Comparison of ENCODE assay signal across 8 cellular contexts in genomic region chr13:78603240-78603947, GRCh38. TPM values are rescaled to one million over a fixed set of nuclear protein-coding genes. Genes with fewer than 3 reads are reported as not detected.
DNase-seq lines count a peak whose midpoint lies in the region; ATAC-seq and TF ChIP-seq lines count a peak whose summit lies in the region.

Gene POU4F1 (minus strand): TSS chr13:78603552. CDS start chr13:78603326, 226 bp downstream.

- dilution Hi-C loops in mammary epithelial cell (cut with HindIII; ENCODE audit: low sequenced_read_pairs), result no loop called here

- H3K27ac Mint-ChIP-seq in HFFc6 (no peak within 1 kb of the TSS), memory B cell (peak within 1 kb of the TSS; percentile 87)
- H3K27ac Mint-ChIP-seq in stimulated activated memory B cell treated with anti-CD40 and anti-IgM and Interleukin-4, amounts not matched to agents 10 μg/mL and 1 μg/mL and 100 μg/mL, for 72 hours, result peak within 1 kb of the TSS; percentile 80

- in situ Hi-C loops in mammary epithelial cell (cut with MboI; ENCODE audit: low sequenced_read_pairs in 2 of 2), result no loop called here

- DNase-seq in GM12864 (ENCODE audit: low read depth) (peak; percentile 40), HFFc6 (no peak), NB4 (ENCODE audit: low read depth) (peak; percentile 81), T-helper 1 cell (peak in 3 of 5 donors; percentile 48 to 82 (median 50)), mammary epithelial cell (peak; percentile 47), memory B cell (ENCODE audit: low spot score in 2 of 2) (no peak), superior temporal gyrus (ENCODE audit: extremely low spot score) (no peak)

- CTCF ChIA-PET in mammary epithelial cell (lab: Charles Lee; ENCODE audit: low non-redundant PET), result interaction anchor here (0.5 kb wide), 1 partner anchor 9 kb away, joined by 5 read pairs; no protein-coding TSS in a partner anchor

- peaks cover 19% of the 10 kb centered on the region for H3K4me1 Mint-ChIP-seq in HFFc6 (ENCODE audit: low read depth)
- H3K4me1 Mint-ChIP-seq in memory B cell, result peaks cover 27% of the 10 kb centered on the region
- H3K4me1 Mint-ChIP-seq in stimulated activated memory B cell treated with anti-CD40 and anti-IgM and Interleukin-4, amounts not matched to agents 10 μg/mL and 1 μg/mL and 100 μg/mL, for 72 hours, result peaks cover 49% of the 10 kb centered on the region

- no TSS peak for BruUV-seq in mammary epithelial cell (replicated peaks; lab: Mats Ljungman, UMichigan)

- TF ChIP-seq CTCF in GM12864 (IDR thresholded peaks at IDR 0.05; ENCODE audit: low read depth, low read length, missing control alignments) (no peak), HFFc6 (IDR thresholded peaks at IDR 0.05) (no peak), NB4 (IDR thresholded peaks at IDR 0.05; ENCODE audit: low read depth, low read length) (no peak), mammary epithelial cell (conservative IDR thresholded peaks at IDR 0.05 in 1 of 2, IDR thresholded peaks at IDR 0.05 in 1 of 2; ENCODE audit: extremely low read depth in 1 of 2, insufficient read depth in 1 of 2, low read depth in 1 of 2, low read length in 2 of 2) (no peak)

- H4K20me1 ChIP-seq in mammary epithelial cell (ENCODE audit: insufficient read depth, low read length), result peaks cover 4% of the 10 kb centered on the region

- no peak within 1 kb of the TSS for H3K9ac ChIP-seq in mammary epithelial cell (ENCODE audit: insufficient read depth, low read length)

- intact Hi-C loops in mammary epithelial cell (cut with micrococcal nuclease), result no loop called here

- H3K27me3 Mint-ChIP-seq in HFFc6 (ENCODE audit: insufficient read depth), result peaks cover 71% of the 10 kb centered on the region
- peaks cover 51% of the 10 kb centered on the region for H3K27me3 Mint-ChIP-seq in memory B cell
- H3K27me3 Mint-ChIP-seq in stimulated activated memory B cell treated with anti-CD40 and anti-IgM and Interleukin-4, amounts not matched to agents 10 μg/mL and 1 μg/mL and 100 μg/mL, for 72 hours, result peaks cover 96% of the 10 kb centered on the region

- 5% methylated on average over 43 of the region's 80 CpGs for WGBS in mammary epithelial cell (ENCODE audit: low coverage, missing lambda C conversion rate)

- no peaks in the 10 kb centered on the region; the same call in 1 of the 2 replicates for H3K9me3 Mint-ChIP-seq in HFFc6
- no peaks in the 10 kb centered on the region for H3K9me3 Mint-ChIP-seq in memory B cell
- peaks cover 3% of the 10 kb centered on the region for H3K9me3 Mint-ChIP-seq in stimulated activated memory B cell treated with anti-CD40 and anti-IgM and Interleukin-4, amounts not matched to agents 10 μg/mL and 1 μg/mL and 100 μg/mL, for 72 hours

- peak within 1 kb of the TSS; percentile 71 for H2AFZ ChIP-seq in mammary epithelial cell (ENCODE audit: low read depth, low read length)

- peak within 1 kb of the TSS; percentile 74 for H3K4me2 ChIP-seq in mammary epithelial cell (ENCODE audit: insufficient read depth, low read depth, low read length)

- H3K36me3 ChIP-seq in mammary epithelial cell (ENCODE audit: insufficient read depth, low read length), result no peaks in the 10 kb centered on the region

- ATAC-seq in memory B cell (ENCODE audit: low read depth), result peak; percentile 74
- peak; percentile 70 for ATAC-seq in stimulated activated memory B cell treated with anti-CD40 and anti-IgM and Interleukin-4, amounts not matched to agents 10 μg/mL and 1 μg/mL and 100 μg/mL, for 72 hours

- H3K27me3 ChIP-seq in mammary epithelial cell (ENCODE audit: insufficient read depth, low read length), result peaks cover 88% of the 10 kb centered on the region

- H3K9me3 ChIP-seq in mammary epithelial cell (replicated peaks; ENCODE audit: insufficient read depth, low read length), result peaks cover 2% of the 10 kb centered on the region

- H3K27ac ChIP-seq in mammary epithelial cell (ENCODE audit: insufficient read depth, low read depth, low read length), result no peak within 1 kb of the TSS

- H3K36me3 Mint-ChIP-seq in HFFc6 (ENCODE audit: low read depth), result no peaks in the 10 kb centered on the region
- peaks cover 3% of the 10 kb centered on the region for H3K36me3 Mint-ChIP-seq in memory B cell
- no peaks in the 10 kb centered on the region for H3K36me3 Mint-ChIP-seq in stimulated activated memory B cell treated with anti-CD40 and anti-IgM and Interleukin-4, amounts not matched to agents 10 μg/mL and 1 μg/mL and 100 μg/mL, for 72 hours

- H3K4me3 ChIP-seq in GM12864 (ENCODE audit: low read depth, low read length) (peak within 1 kb of the TSS; percentile 49), NB4 (ENCODE audit: low read depth, low read length) (peak within 1 kb of the TSS; percentile 52), mammary epithelial cell (replicated peaks in 1 of 3; ENCODE audit: insufficient read depth in 1 of 3, low read depth in 2 of 3, low read length in 3 of 3) (peak within 1 kb of the TSS in 2 of 3 experiments; percentile 8 to 29)

- TF ChIP-seq POLR2A in NB4 (IDR thresholded peaks at IDR 0.05; ENCODE audit: extremely low read depth, insufficient read length), result peak; percentile 38

- H3K79me2 ChIP-seq in mammary epithelial cell (ENCODE audit: insufficient read depth, low read length), result no peaks in the 10 kb centered on the region

- H3K4me1 ChIP-seq in mammary epithelial cell (ENCODE audit: insufficient read depth, low read length), result peaks cover 12% of the 10 kb centered on the region

- peak within 1 kb of the TSS; percentile 27; the same call in 1 of the 2 replicates for H3K4me3 Mint-ChIP-seq in HFFc6
- H3K4me3 Mint-ChIP-seq in memory B cell, result peak within 1 kb of the TSS; percentile 81
- peak within 1 kb of the TSS; percentile 83 for H3K4me3 Mint-ChIP-seq in stimulated activated memory B cell treated with anti-CD40 and anti-IgM and Interleukin-4, amounts not matched to agents 10 μg/mL and 1 μg/mL and 100 μg/mL, for 72 hours

RNA-seq across cellular contexts. Expression of gene POU4F1, which starts in this region (rescaled TPM):
- not detected for total RNA-seq in HFFc6 (2021; fragmentation: NEBNext Ultra II Directional; extraction: Animal tissue kit (Norgen Biotek cat#: 25700))
- total RNA-seq in mammary epithelial cell, result not detected
- polyA plus RNA-seq in mammary epithelial cell, result not detected
- not detected for polyA minus RNA-seq in mammary epithelial cell

Comparison
In these comparisons a context has a peak if more than half of its experiments do, and no peak if none do; other contexts are left out.
1. Peak in DNase-seq, H3K4me3 ChIP-seq and H3K4me2 ChIP-seq in mammary epithelial cell; RNA of the gene not detected or under 1 TPM.
2. DNase-seq: peak in GM12864 (single experiment), NB4 (single experiment) and T-helper 1 cell (3 of 5); none in HFFc6 (single experiment), memory B cell (0 of 2) and superior temporal gyrus (single experiment).
3. H3K4me3 Mint-ChIP-seq: peak in every context shown above with its lines; median percentile 83 in stimulated activated memory B cell treated with anti-CD40 and anti-IgM and Interleukin-4, amounts not matched to agents 10 μg/mL and 1 μg/mL and 100 μg/mL, for 72 hours; 81 in memory B cell; 27 in HFFc6.
4. Peak in every context shown above with its lines, with median percentiles within 50 percentile points of each other: H3K4me3 ChIP-seq.